ENCODE assay signal across 11 cellular contexts in genomic region chr7:668139-668871, GRCh38. TPM values are rescaled to one million over a fixed set of nuclear protein-coding genes. Genes with fewer than 3 reads are reported as not detected.
DNase-seq lines count a peak whose midpoint lies in the region; TF ChIP-seq lines count a peak whose summit lies in the region.
"Had no signal": no experiment of that assay in that cellular context is flagged by ENCODE, and none has a peak within 500 bp of the region (broad histone marks: within the 10 kb centered on the region; RNA-seq: fewer than 3 reads in every experiment).

No MANE protein-coding gene starts in this region.

- H3K4me1 ChIP-seq in esophagus muscularis mucosa (peaks cover 45 to 56% (median 52%) of the 10 kb centered on the region in 4 donors), muscle layer of duodenum (ENCODE audit: control insufficient read depth in 1 of 2, insufficient read depth in 2 of 2, low read length in 2 of 2) (peaks cover 9 to 44% of the 10 kb centered on the region in 2 donors), uterus (peaks cover 24 to 34% of the 10 kb centered on the region in 2 donors)
- H3K4me1 ChIP-seq: A549 had no signal

- peak; percentile 3 for DNase-seq in activated naive CD4-positive, alpha-beta T cell treated with anti-CD3 and anti-CD28 coated beads, Interleukin-2, amount 50 U/mL, for 16 hours
- no peak for DNase-seq in activated naive CD4-positive, alpha-beta T cell treated with Interleukin-2 at 50 U/mL for 16 hours
- DNase-seq in esophagus muscularis mucosa (ENCODE audit: extremely low spot score) (no peak), uterus (peak; percentile 73 to 74), HK-2 (ENCODE audit: unreplicated experiment) (no peak), NCI-H1092 treated with DMSO at 0.1 percent for 48 hours (lab: John Stamatoyannopoulos, UW) (no peak), NCI-H748 treated with DMSO at 0.1 percent for 48 hours (lab: John Stamatoyannopoulos, UW) (no peak)
- DNase-seq: NCI-H1417, OCI-M1 had no signal

- TF ChIP-seq CTCF in esophagus muscularis mucosa (IDR thresholded peaks at IDR 0.05) (no peak), uterus (IDR thresholded peaks at IDR 0.05) (no peak)

- no peaks in the 10 kb centered on the region for H3K9me3 ChIP-seq in esophagus muscularis mucosa
- no peaks in the 10 kb centered on the region for H3K9me3 ChIP-seq in muscle layer of duodenum (ENCODE audit: control insufficient read depth in 1 of 2, low read length in 2 of 2)
- H3K9me3 ChIP-seq in uterus = no peaks in the 10 kb centered on the region
- H3K9me3 ChIP-seq: A549 had no signal

- H3K4me3 ChIP-seq in esophagus muscularis mucosa (peak overlapping the region; percentile 8 to 26 (median 20)), muscle layer of duodenum (ENCODE audit: low read depth in 1 of 2, low read length in 2 of 2) (peak overlapping the region in 1 of 2 donors; percentile 27), uterus (peak overlapping the region in 1 of 2 donors; percentile 4)
- H3K4me3 ChIP-seq: A549 had no signal

- no peaks in the 10 kb centered on the region for H3K27me3 ChIP-seq in esophagus muscularis mucosa
- H3K27me3 ChIP-seq in muscle layer of duodenum (ENCODE audit: low read depth, low read length) = no peaks in the 10 kb centered on the region
- H3K27me3 ChIP-seq in uterus = no peaks in the 10 kb centered on the region

- H3K27ac ChIP-seq in esophagus muscularis mucosa (replicated peaks in 1 of 4) = peak overlapping the region; percentile 77 to 84 (median 82)
- H3K27ac ChIP-seq in muscle layer of duodenum (ENCODE audit: low read length) = peak overlapping the region; percentile 46
- peak overlapping the region; percentile 82 to 85 for H3K27ac ChIP-seq in uterus
- H3K27ac ChIP-seq: A549 had no signal

- WGBS in esophagus muscularis mucosa = 10% methylated on average over 15 of the region's 15 CpGs

- H3K36me3 ChIP-seq in esophagus muscularis mucosa (no peaks in the 10 kb centered on the region), muscle layer of duodenum (ENCODE audit: control insufficient read depth in 1 of 2, insufficient read depth in 2 of 2, low read length in 2 of 2) (no peaks in the 10 kb centered on the region), uterus (no peaks in the 10 kb centered on the region)

- TF ChIP-seq POLR2A in esophagus muscularis mucosa (IDR thresholded peaks at IDR 0.05; ENCODE audit: low read depth) (no peak), uterus (IDR thresholded peaks at IDR 0.05) (no peak)

- no peak for TF ChIP-seq EP300 in esophagus muscularis mucosa (IDR thresholded peaks at IDR 0.05)

- intact Hi-C loops in esophagus muscularis mucosa (cut with DNase I) (loop anchor here (10.0 kb wide), 1 partner anchor 106 kb away; no protein-coding TSS in a partner anchor), uterus (cut with DNase I; ENCODE audit: low total_unique reads) (no loop called here)

RNA-seq across cellular contexts. Expression of gene DNAAF5, which starts 58.2 kb away (rescaled TPM):
- 10 to 100 TPM; 21.2 to 32.7 (median 29.4) TPM for total RNA-seq in esophagus muscularis mucosa
- 10 to 100 TPM in 2 of 4 donors, 1 to 10 TPM in 2; 5.6 to 34.3 (median 13.3) TPM for total RNA-seq in uterus

RNA-seq across cellular contexts. Expression of gene PRKAR1B, which starts 58.8 kb away (rescaled TPM):
- 10 to 100 TPM; 15.4 to 46.9 (median 31.4) TPM for total RNA-seq in esophagus muscularis mucosa
- total RNA-seq in uterus = 10 to 100 TPM in 3 of 4 donors, 1 to 10 TPM in 1; 1.0 to 45.2 (median 28.7) TPM

Comparison
In these comparisons a context has a peak if more than half of its experiments do, and no peak if none do; other contexts are left out.
1. DNase-seq: peak in activated naive CD4-positive, alpha-beta T cell treated with anti-CD3 and anti-CD28 coated beads, Interleukin-2, amount 50 U/mL, for 16 hours (single experiment) and uterus (2 of 2); none in activated naive CD4-positive, alpha-beta T cell treated with Interleukin-2 at 50 U/mL for 16 hours (single experiment), esophagus muscularis mucosa (single experiment), HK-2 (single experiment), NCI-H1092 treated with DMSO at 0.1 percent for 48 hours (single experiment) and NCI-H748 treated with DMSO at 0.1 percent for 48 hours (single experiment).
2. Peak in every context shown above with its lines, with median percentiles within 50 percentile points of each other: H3K27ac ChIP-seq.